In the genomic region with DNA sequence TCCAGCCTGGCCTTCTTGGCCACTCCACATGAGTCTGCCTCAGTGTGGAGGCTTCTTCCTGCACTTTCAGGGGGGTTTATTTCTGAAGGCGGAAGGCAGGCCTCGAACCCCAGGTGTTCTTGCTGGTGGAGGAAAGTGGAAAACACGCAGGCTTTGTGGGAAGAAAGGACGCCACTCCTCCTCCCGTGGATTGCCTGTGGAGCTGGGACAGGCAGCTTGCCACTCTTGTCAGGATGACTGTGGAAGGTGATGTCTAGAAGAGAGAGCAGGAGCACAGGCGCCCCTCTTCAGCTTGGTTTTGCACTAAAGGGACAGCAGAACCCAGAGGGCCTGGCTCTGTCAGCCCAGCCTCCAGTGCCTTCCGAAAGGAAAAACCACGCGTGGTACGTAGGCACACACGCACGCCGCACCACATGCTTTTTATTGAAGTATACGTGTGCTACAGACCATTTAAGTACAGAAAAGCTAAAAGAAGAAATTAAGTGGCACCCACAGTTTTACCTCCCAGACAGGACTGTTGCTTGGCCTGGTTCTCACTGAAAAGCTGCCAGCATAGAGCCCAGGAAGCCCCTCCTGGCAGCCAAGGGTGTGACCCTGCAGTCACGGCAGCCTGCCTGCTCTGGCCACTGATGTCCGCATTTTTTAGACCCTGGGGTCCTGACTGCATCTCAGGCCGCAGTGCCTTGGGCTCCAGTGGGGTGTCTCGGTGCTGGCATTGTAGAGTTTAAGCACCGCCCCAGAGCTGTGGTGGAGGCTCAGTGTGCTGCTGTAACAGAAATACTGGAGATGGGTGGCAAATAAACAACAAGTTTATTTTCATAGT, we compare ENCODE assay signal across 13 cellular contexts. TPM values are rescaled to one million over a fixed set of nuclear protein-coding genes. Genes with fewer than 3 reads are reported as not detected.
DNase-seq lines count a peak whose midpoint lies in the region; ATAC-seq and TF ChIP-seq lines count a peak whose summit lies in the region.
"Had no signal": no experiment of that assay in that cellular context is flagged by ENCODE, and none has a peak within 500 bp of the region (broad histone marks: within the 10 kb centered on the region; RNA-seq: fewer than 3 reads in every experiment).

No MANE protein-coding gene starts in this region.

- POLR2A ChIA-PET in activated CD4-positive, alpha-beta memory T cell treated with anti-CD3 and anti-CD28 coated beads, Interleukin-2, amount 10 ng/mL, durations not matched to agents 7 days and 5 days (lab: Charles Lee) = interaction anchor here (0.8 to 21.7 kb wide), 9 partner anchors 13 to 133 kb away, joined by 3 to 374 read pairs (median 4); a partner anchor contains a TSS
- POLR2A ChIA-PET in GM10248 (lab: Yijun Ruan, JAX) = no interaction called here

- peak overlapping the region; percentile 46 to 100 (median 80) for H3K27ac ChIP-seq in thyroid gland
- H3K27ac ChIP-seq: parathyroid adenoma, uterus had no signal

- TF ChIP-seq POLR2A in thyroid gland (IDR thresholded peaks at IDR 0.05) = no peak

- peak overlapping the region; percentile 62 for H3K4me3 Mint-ChIP-seq in activated naive CD4-positive, alpha-beta T cell treated with anti-CD3 and anti-CD28 coated beads, Interleukin-2, amount 50 U/mL, for 24 hours
- H3K4me3 Mint-ChIP-seq in activated CD4-positive, alpha-beta memory T cell treated with anti-CD3 and anti-CD28 coated beads, Interleukin-2, amount 10 ng/mL, durations not matched to agents 7 days and 5 days = peak overlapping the region; percentile 21
- no peak overlapping the region for H3K4me3 Mint-ChIP-seq in memory B cell

- no peak for DNase-seq in activated naive CD4-positive, alpha-beta T cell (lab: John Stamatoyannopoulos, UW)
- no peak for DNase-seq in activated CD4-positive, alpha-beta memory T cell treated with anti-CD3 and anti-CD28 coated beads, Interleukin-2, amount 10 ng/mL, durations not matched to agents 7 days and 5 days
- DNase-seq in memory B cell (ENCODE audit: low spot score in 2 of 2) (no peak), thyroid gland (no peak), GM10248 (ENCODE audit: extremely low spot score) (no peak), MV-4-11 (lab: John Stamatoyannopoulos, UW) (no peak)
- DNase-seq in stimulated activated CD4-positive, alpha-beta T cell treated with anti-CD3 and anti-CD28 coated beads, Interleukin-1b, Interleukin-23, amount 100 ng/mL, for 48 hours = no peak
- DNase-seq: NCI-H446 treated with DMSO at 0.1 percent for 48 hours, PC-3, SW 1271, uterus had no signal

- WGBS in thyroid gland, 2 donors = 90 to 91% methylated on average over 15 to 19 of the region's 19 CpGs

- peak overlapping the region; percentile 87 for H3K27ac Mint-ChIP-seq in activated naive CD4-positive, alpha-beta T cell treated with anti-CD3 and anti-CD28 coated beads, Interleukin-2, amount 50 U/mL, for 24 hours
- H3K27ac Mint-ChIP-seq in activated CD4-positive, alpha-beta memory T cell treated with anti-CD3 and anti-CD28 coated beads, Interleukin-2, amount 10 ng/mL, durations not matched to agents 7 days and 5 days = peak overlapping the region; percentile 97
- H3K27ac Mint-ChIP-seq in memory B cell = peak overlapping the region; percentile 95

- H3K4me1 ChIP-seq in thyroid gland = peaks cover 75 to 100% of the 10 kb centered on the region in 2 donors

- no peaks in the 10 kb centered on the region for H3K27me3 ChIP-seq in thyroid gland
- H3K27me3 ChIP-seq: uterus had no signal

- no peaks in the 10 kb centered on the region for H3K27me3 Mint-ChIP-seq in activated naive CD4-positive, alpha-beta T cell treated with anti-CD3 and anti-CD28 coated beads, Interleukin-2, amount 50 U/mL, for 24 hours
- H3K27me3 Mint-ChIP-seq in activated CD4-positive, alpha-beta memory T cell treated with anti-CD3 and anti-CD28 coated beads, Interleukin-2, amount 10 ng/mL, durations not matched to agents 7 days and 5 days = no peaks in the 10 kb centered on the region
- H3K27me3 Mint-ChIP-seq in memory B cell = no peaks in the 10 kb centered on the region

- H3K9me3 ChIP-seq in thyroid gland = no peaks in the 10 kb centered on the region
- H3K9me3 ChIP-seq: uterus had no signal

- intact Hi-C loops in thyroid gland (cut with DNase I) = no loop called here

- TF ChIP-seq CTCF in thyroid gland (IDR thresholded peaks at IDR 0.05) (no peak), GM10248 (IDR thresholded peaks at IDR 0.05; ENCODE audit: control extremely low read depth, extremely low read depth, low read depth, missing control alignments) (no peak)

- CTCF ChIA-PET in activated CD4-positive, alpha-beta memory T cell treated with anti-CD3 and anti-CD28 coated beads, Interleukin-2, amount 10 ng/mL, durations not matched to agents 7 days and 5 days (lab: Charles Lee) = interaction anchor here (1.7 to 3.3 kb wide), 4 partner anchors 9 to 140 kb away, joined by 6 to 11 read pairs (median 9); no protein-coding TSS in a partner anchor
- CTCF ChIA-PET in GM10248 (lab: Yijun Ruan, JAX) = interaction anchor here (0.9 to 7.0 kb wide), 4 partner anchors 10 to 133 kb away, joined by 3 to 37 read pairs (median 8); no protein-coding TSS in a partner anchor

- no peak overlapping the region for H3K4me3 ChIP-seq in thyroid gland (replicated peaks in 1 of 3)
- H3K4me3 ChIP-seq: uterus had no signal

- no peak for ATAC-seq in memory B cell (ENCODE audit: low read depth)
- ATAC-seq: PC-3 had no signal

- peaks cover 2% of the 10 kb centered on the region for H3K36me3 Mint-ChIP-seq in activated naive CD4-positive, alpha-beta T cell treated with anti-CD3 and anti-CD28 coated beads, Interleukin-2, amount 50 U/mL, for 24 hours
- peaks cover 59% of the 10 kb centered on the region for H3K36me3 Mint-ChIP-seq in activated CD4-positive, alpha-beta memory T cell treated with anti-CD3 and anti-CD28 coated beads, Interleukin-2, amount 10 ng/mL, durations not matched to agents 7 days and 5 days (ENCODE audit: low read depth)
- peaks cover 8% of the 10 kb centered on the region for H3K36me3 Mint-ChIP-seq in memory B cell

- H3K36me3 ChIP-seq in thyroid gland = no peaks in the 10 kb centered on the region
- H3K36me3 ChIP-seq: uterus had no signal

- H3K9me3 Mint-ChIP-seq in activated naive CD4-positive, alpha-beta T cell treated with anti-CD3 and anti-CD28 coated beads, Interleukin-2, amount 50 U/mL, for 24 hours = no peaks in the 10 kb centered on the region
- no peaks in the 10 kb centered on the region for H3K9me3 Mint-ChIP-seq in activated CD4-positive, alpha-beta memory T cell treated with anti-CD3 and anti-CD28 coated beads, Interleukin-2, amount 10 ng/mL, durations not matched to agents 7 days and 5 days
- no peaks in the 10 kb centered on the region for H3K9me3 Mint-ChIP-seq in memory B cell

- H3K4me1 Mint-ChIP-seq in activated naive CD4-positive, alpha-beta T cell treated with anti-CD3 and anti-CD28 coated beads, Interleukin-2, amount 50 U/mL, for 24 hours = peaks cover 99% of the 10 kb centered on the region
- peaks cover 100% of the 10 kb centered on the region for H3K4me1 Mint-ChIP-seq in activated CD4-positive, alpha-beta memory T cell treated with anti-CD3 and anti-CD28 coated beads, Interleukin-2, amount 10 ng/mL, durations not matched to agents 7 days and 5 days
- H3K4me1 Mint-ChIP-seq in memory B cell = peaks cover 74% of the 10 kb centered on the region

RNA-seq across cellular contexts. Expression of a gene that starts 21.6 kb away (rescaled TPM):
- 100 to 1,000 TPM; 199 TPM for total RNA-seq in activated CD4-positive, alpha-beta memory T cell treated with anti-CD3 and anti-CD28 coated beads, Interleukin-2, amount 10 ng/mL, durations not matched to agents 7 days and 5 days
- 100 to 1,000 TPM in 2 of 4 donors, 10 to 100 TPM in 2; 84.0 to 117 (median 97.6) TPM for total RNA-seq in thyroid gland
